8 cellular contexts compared by ENCODE assay signal in the genomic region with DNA sequence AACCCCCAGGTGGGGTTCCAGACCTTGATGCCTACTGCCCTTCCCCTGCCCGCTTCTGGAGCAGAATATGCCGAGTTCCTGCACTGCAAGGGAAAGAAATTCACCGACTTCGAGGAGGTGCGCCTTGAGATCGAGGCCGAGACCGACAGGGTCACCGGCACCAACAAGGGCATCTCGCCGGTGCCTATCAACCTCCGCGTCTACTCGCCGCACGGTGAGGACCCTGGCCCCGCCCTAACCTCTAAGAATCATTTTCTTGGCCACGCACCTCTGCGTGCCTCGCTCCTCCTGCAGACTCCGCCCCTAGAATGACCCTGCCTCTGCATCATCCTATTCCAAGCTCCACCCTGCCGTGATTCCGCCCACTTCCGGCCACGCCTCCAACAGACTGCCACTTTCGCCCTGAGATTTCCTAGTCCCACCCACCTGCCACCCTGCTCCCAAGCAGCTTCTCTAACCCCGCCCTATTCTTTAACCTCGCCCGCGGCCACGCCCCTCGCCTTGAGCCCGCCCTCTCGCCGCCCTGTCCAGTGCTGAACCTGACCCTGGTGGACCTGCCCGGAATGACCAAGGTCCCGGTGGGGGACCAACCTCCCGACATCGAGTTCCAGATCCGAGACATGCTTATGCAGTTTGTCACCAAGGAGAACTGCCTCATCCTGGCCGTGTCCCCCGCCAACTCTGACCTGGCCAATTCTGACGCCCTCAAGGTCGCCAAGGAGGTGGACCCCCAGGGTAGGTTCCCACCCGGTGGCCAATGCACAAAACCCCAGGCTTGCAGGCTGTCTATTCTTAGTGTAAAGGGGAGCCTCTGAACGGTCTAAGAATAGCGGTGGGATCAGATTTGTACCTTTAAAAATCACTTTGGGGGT. TPM values are rescaled to one million over a fixed set of nuclear protein-coding genes. Genes with fewer than 3 reads are reported as not detected.
A peak's percentile ranks its signal among the peaks of the same experiment; 100 is the strongest.
DNase-seq lines count a peak whose midpoint lies in the region; ATAC-seq and TF ChIP-seq lines count a peak whose summit lies in the region.

No MANE protein-coding gene starts in this region.

- H3K9me3 Mint-ChIP-seq in activated CD4-positive, alpha-beta memory T cell treated with anti-CD3 and anti-CD28 coated beads for 36 hours = no peaks in the 10 kb centered on the region

- H3K27ac ChIP-seq in duodenal mucosa (ENCODE audit: low read depth, low read length) = no peak overlapping the region
- H3K27ac ChIP-seq in right lobe of liver = no peak overlapping the region

- H3K27ac Mint-ChIP-seq in activated CD4-positive, alpha-beta memory T cell treated with anti-CD3 and anti-CD28 coated beads for 36 hours = no peak overlapping the region

- peak overlapping the region; percentile 70 for H3K4me3 Mint-ChIP-seq in activated CD4-positive, alpha-beta memory T cell treated with anti-CD3 and anti-CD28 coated beads for 36 hours

- peaks cover 3% of the 10 kb centered on the region for H3K27me3 Mint-ChIP-seq in activated CD4-positive, alpha-beta memory T cell treated with anti-CD3 and anti-CD28 coated beads for 36 hours

- intact Hi-C loops in activated CD4-positive, alpha-beta memory T cell treated with anti-CD3 and anti-CD28 coated beads for 36 hours (cut with micrococcal nuclease) = loop anchor here (1.0 to 2.0 kb wide), 3 partner anchors 26 to 58 kb away; partner anchors contain the start of genes GOLGA2 and SWI5
- intact Hi-C loops in right lobe of liver (cut with DNase I) = no loop called here

- peak overlapping the region; percentile 58 to 61 for H3K9ac ChIP-seq in duodenal mucosa (ENCODE audit: low read depth in 1 of 2, low read length in 2 of 2)

- peak; percentile 91 for ATAC-seq in HG02610 (IDR thresholded peaks at IDR 0.05; ENCODE audit: unreplicated experiment)
- ATAC-seq in right lobe of liver = peak; percentile 90 to 96 (median 92)

- H3K4me3 ChIP-seq in duodenal mucosa (ENCODE audit: low read depth in 1 of 2, low read length in 2 of 2) (peak overlapping the region; percentile 71 to 75), right lobe of liver (peak overlapping the region in 2 of 3 donors; percentile 26 to 36)

- H3K9me3 ChIP-seq in duodenal mucosa (ENCODE audit: control insufficient read depth in 1 of 2, low read length in 2 of 2) (no peaks in the 10 kb centered on the region), right lobe of liver (no peaks in the 10 kb centered on the region)

- peak; percentile 98 for DNase-seq in GM10266 (ENCODE audit: extremely low spot score)
- peak; percentile 89 to 91 for DNase-seq in NCI-H2081 (lab: John Stamatoyannopoulos, UW)
- peak; percentile 99 for DNase-seq in activated CD4-positive, alpha-beta memory T cell treated with anti-CD3 and anti-CD28 coated beads for 36 hours
- peak; percentile 92 to 97 (median 94) for DNase-seq in right lobe of liver
- peak; percentile 91 to 92 for DNase-seq in stimulated activated CD4-positive, alpha-beta T cell treated with anti-CD3 and anti-CD28 coated beads, Interleukin-4, amount 100 ng/mL, for 4 hours
- DNase-seq in NCI-H1930 (lab: John Stamatoyannopoulos, UW) = no peak

- TF ChIP-seq CTCF in GM10266 (IDR thresholded peaks at IDR 0.05; ENCODE audit: control insufficient read depth, insufficient read depth, low read depth, missing control alignments) (no peak), right lobe of liver (IDR thresholded peaks at IDR 0.05) (no peak)

- no peaks in the 10 kb centered on the region for H3K36me3 Mint-ChIP-seq in activated CD4-positive, alpha-beta memory T cell treated with anti-CD3 and anti-CD28 coated beads for 36 hours

- H3K27me3 ChIP-seq in duodenal mucosa (ENCODE audit: control insufficient read depth in 1 of 2, insufficient read depth in 2 of 2, low read length in 2 of 2) = no peaks in the 10 kb centered on the region
- H3K27me3 ChIP-seq in right lobe of liver = no peaks in the 10 kb centered on the region

- WGBS in right lobe of liver (ENCODE audit: insufficient coverage, low coverage, low lambda C conversion rate, missing lambda C conversion rate) = 21% methylated on average over 28 of the region's 47 CpGs

- CTCF ChIA-PET in activated CD4-positive, alpha-beta memory T cell treated with anti-CD3 and anti-CD28 coated beads for 36 hours (lab: Charles Lee) = interaction anchor here (0.6 to 1.4 kb wide), 3 partner anchors 18 to 32 kb away, joined by 3 to 7 read pairs (median 4); no protein-coding TSS in a partner anchor

- H3K36me3 ChIP-seq in duodenal mucosa (ENCODE audit: control insufficient read depth in 1 of 2, insufficient read depth in 2 of 2, low read length in 2 of 2) = no peaks in the 10 kb centered on the region
- no peaks in the 10 kb centered on the region for H3K36me3 ChIP-seq in right lobe of liver

- peaks cover 11% of the 10 kb centered on the region for H3K4me1 Mint-ChIP-seq in activated CD4-positive, alpha-beta memory T cell treated with anti-CD3 and anti-CD28 coated beads for 36 hours (ENCODE audit: low read depth)

- POLR2A ChIA-PET in activated CD4-positive, alpha-beta memory T cell treated with anti-CD3 and anti-CD28 coated beads for 36 hours (lab: Charles Lee) = interaction anchor here (0.7 kb wide), 1 partner anchor 32 kb away, joined by 3 read pairs; no protein-coding TSS in a partner anchor

- peaks cover 8 to 11% of the 10 kb centered on the region in 2 donors for H3K4me1 ChIP-seq in duodenal mucosa (ENCODE audit: control insufficient read depth in 1 of 2, insufficient read depth in 2 of 2, low read length in 2 of 2)
- H3K4me1 ChIP-seq in right lobe of liver = peaks cover 0 to 25% (median 2%) of the 10 kb centered on the region in 4 donors

- no peak for TF ChIP-seq POLR2A in right lobe of liver (IDR thresholded peaks at IDR 0.05)

RNA-seq across cellular contexts. Expression of gene DNM1, which starts 15.6 kb away (rescaled TPM):
- 1 to 10 TPM in 1 of 2 experiments, under 1 TPM in 1; 0.63 to 1.1 TPM for total RNA-seq in activated CD4-positive, alpha-beta memory T cell treated with anti-CD3 and anti-CD28 coated beads for 36 hours
- 1 to 10 TPM in 4 of 6 experiments, under 1 TPM in 2; 0.43 to 3.1 (median 1.8) TPM for total RNA-seq in right lobe of liver

RNA-seq across cellular contexts. Expression of gene CIZ1, which starts 27.4 kb away (rescaled TPM):
- total RNA-seq in activated CD4-positive, alpha-beta memory T cell treated with anti-CD3 and anti-CD28 coated beads for 36 hours = 100 to 1,000 TPM in 1 of 2 experiments, 10 to 100 TPM in 1; 95.4 to 105 TPM
- 10 to 100 TPM; 15.9 to 33.5 (median 24.0) TPM for total RNA-seq in right lobe of liver

RNA-seq across cellular contexts. Expression of gene GOLGA2, which starts 57.1 kb away (rescaled TPM):
- 10 to 100 TPM; 34.4 to 42.9 TPM for total RNA-seq in activated CD4-positive, alpha-beta memory T cell treated with anti-CD3 and anti-CD28 coated beads for 36 hours
- total RNA-seq in right lobe of liver = 10 to 100 TPM; 25.0 to 53.0 (median 35.5) TPM

RNA-seq across cellular contexts. Expression of gene SWI5, which starts 57.3 kb away (rescaled TPM):
- 10 to 100 TPM; 15.2 to 15.5 TPM for total RNA-seq in activated CD4-positive, alpha-beta memory T cell treated with anti-CD3 and anti-CD28 coated beads for 36 hours
- 10 to 100 TPM; 10.8 to 17.3 (median 14.3) TPM for total RNA-seq in right lobe of liver

RNA-seq across cellular contexts. Expression of gene BBLN, which starts 58.7 kb away (rescaled TPM):
- total RNA-seq in activated CD4-positive, alpha-beta memory T cell treated with anti-CD3 and anti-CD28 coated beads for 36 hours = 10 to 100 TPM; 86.9 to 90.1 TPM
- 100 to 1,000 TPM in 2 of 6 experiments, 10 to 100 TPM in 4; 13.5 to 192 (median 17.7) TPM for total RNA-seq in right lobe of liver

Comparison
In these comparisons a context has a peak if more than half of its experiments do, and no peak if none do; other contexts are left out.
1. DNase-seq: peak in GM10266 (single experiment), NCI-H2081 (2 of 2), activated CD4-positive, alpha-beta memory T cell treated with anti-CD3 and anti-CD28 coated beads for 36 hours (single experiment), right lobe of liver (3 of 3) and stimulated activated CD4-positive, alpha-beta T cell treated with anti-CD3 and anti-CD28 coated beads, Interleukin-4, amount 100 ng/mL, for 4 hours (2 of 2); none in NCI-H1930 (0 of 2).